In the genomic region with DNA sequence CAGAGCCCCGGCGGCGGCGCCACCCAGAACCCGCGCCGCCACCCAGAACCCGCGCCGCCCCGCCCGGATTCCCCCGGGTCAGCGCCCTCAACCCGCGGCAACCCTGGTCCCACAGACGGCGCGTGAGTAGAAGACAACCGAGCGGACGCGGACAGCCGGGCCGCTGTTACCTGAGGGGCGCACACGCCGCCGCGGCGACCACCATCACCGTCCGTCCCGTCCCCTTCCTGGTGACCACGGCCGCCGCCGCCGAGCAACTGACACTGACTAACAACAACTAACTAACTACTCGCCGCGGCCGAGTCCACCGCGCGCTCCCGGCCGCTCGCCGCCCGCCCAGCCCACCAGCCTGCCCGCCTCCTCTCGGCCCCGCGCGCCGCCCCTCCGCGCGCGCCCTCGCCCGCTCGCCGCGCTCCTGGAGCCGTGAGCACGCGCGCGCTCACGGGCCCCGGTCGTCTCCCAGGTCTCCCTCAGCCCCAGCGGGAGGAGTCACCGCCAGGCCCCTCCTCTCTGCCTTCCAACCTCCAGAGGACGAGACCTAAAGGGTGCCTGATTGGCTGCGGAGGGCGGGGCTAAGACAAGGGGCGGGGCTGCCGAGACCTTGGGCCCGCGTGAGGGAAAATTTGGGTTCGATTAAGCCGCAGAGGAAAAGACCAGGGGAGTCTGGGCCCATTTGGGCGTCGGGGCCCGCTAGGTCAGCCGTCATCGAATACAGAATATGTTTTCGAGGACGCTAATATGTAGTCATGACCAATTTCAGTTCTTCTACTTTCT, we compare ENCODE assay signal across 1 cellular context.
TF ChIP-seq lines count a peak whose summit lies in the region.

A gene with protein sequence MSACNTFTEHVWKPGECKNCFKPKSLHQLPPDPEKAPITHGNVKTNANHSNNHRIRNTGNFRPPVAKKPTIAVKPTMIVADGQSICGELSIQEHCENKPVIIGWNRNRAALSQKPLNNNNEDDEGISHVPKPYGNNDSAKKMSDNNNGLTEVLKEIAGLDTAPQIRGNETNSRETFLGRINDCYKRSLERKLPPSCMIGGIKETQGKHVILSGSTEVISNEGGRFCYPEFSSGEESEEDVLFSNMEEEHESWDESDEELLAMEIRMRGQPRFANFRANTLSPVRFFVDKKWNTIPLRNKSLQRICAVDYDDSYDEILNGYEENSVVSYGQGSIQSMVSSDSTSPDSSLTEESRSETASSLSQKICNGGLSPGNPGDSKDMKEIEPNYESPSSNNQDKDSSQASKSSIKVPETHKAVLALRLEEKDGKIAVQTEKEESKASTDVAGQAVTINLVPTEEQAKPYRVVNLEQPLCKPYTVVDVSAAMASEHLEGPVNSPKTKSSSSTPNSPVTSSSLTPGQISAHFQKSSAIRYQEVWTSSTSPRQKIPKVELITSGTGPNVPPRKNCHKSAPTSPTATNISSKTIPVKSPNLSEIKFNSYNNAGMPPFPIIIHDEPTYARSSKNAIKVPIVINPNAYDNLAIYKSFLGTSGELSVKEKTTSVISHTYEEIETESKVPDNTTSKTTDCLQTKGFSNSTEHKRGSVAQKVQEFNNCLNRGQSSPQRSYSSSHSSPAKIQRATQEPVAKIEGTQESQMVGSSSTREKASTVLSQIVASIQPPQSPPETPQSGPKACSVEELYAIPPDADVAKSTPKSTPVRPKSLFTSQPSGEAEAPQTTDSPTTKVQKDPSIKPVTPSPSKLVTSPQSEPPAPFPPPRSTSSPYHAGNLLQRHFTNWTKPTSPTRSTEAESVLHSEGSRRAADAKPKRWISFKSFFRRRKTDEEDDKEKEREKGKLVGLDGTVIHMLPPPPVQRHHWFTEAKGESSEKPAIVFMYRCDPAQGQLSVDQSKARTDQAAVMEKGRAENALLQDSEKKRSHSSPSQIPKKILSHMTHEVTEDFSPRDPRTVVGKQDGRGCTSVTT (N-terminal part only) (minus strand): TSS at position 269 of the 774 bp plus-strand sequence. CDS start 238,178 bp downstream, outside the sequence.

TF ChIP-seq in WTC11, 78 proteins besides CTCF, POLR2A, EP300 and RAD21 (continued from another document and continues in another):
- TF ChIP-seq, protein P1, sequence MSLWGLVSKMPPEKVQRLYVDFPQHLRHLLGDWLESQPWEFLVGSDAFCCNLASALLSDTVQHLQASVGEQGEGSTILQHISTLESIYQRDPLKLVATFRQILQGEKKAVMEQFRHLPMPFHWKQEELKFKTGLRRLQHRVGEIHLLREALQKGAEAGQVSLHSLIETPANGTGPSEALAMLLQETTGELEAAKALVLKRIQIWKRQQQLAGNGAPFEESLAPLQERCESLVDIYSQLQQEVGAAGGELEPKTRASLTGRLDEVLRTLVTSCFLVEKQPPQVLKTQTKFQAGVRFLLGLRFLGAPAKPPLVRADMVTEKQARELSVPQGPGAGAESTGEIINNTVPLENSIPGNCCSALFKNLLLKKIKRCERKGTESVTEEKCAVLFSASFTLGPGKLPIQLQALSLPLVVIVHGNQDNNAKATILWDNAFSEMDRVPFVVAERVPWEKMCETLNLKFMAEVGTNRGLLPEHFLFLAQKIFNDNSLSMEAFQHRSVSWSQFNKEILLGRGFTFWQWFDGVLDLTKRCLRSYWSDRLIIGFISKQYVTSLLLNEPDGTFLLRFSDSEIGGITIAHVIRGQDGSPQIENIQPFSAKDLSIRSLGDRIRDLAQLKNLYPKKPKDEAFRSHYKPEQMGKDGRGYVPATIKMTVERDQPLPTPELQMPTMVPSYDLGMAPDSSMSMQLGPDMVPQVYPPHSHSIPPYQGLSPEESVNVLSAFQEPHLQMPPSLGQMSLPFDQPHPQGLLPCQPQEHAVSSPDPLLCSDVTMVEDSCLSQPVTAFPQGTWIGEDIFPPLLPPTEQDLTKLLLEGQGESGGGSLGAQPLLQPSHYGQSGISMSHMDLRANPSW (CRISPR knock-in tag; conservative IDR thresholded peaks at IDR 0.05; ENCODE audit: low read depth): no peak
- TF ChIP-seq, protein P2, sequence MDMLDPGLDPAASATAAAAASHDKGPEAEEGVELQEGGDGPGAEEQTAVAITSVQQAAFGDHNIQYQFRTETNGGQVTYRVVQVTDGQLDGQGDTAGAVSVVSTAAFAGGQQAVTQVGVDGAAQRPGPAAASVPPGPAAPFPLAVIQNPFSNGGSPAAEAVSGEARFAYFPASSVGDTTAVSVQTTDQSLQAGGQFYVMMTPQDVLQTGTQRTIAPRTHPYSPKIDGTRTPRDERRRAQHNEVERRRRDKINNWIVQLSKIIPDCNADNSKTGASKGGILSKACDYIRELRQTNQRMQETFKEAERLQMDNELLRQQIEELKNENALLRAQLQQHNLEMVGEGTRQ (CRISPR knock-in tag; IDR thresholded peaks at IDR 0.05): no peak
- TF ChIP-seq TP53 (CRISPR knock-in tag; IDR thresholded peaks at IDR 0.05): no peak
- TF ChIP-seq TEAD1 (CRISPR knock-in tag; IDR thresholded peaks at IDR 0.05): 0 out of 2 replicates have a peak, but pooled peaks have one; percentile 27
- TF ChIP-seq, protein P3, sequence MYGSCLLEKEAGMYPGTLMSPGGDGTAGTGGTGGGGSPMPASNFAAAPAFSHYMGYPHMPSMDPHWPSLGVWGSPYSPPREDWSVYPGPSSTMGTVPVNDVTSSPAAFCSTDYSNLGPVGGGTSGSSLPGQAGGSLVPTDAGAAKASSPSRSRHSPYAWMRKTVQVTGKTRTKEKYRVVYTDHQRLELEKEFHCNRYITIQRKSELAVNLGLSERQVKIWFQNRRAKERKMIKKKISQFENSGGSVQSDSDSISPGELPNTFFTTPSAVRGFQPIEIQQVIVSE (CRISPR knock-in tag; IDR thresholded peaks at IDR 0.05; ENCODE audit: borderline replicate concordance): no peak
- no peak for TF ChIP-seq NR3C1 (CRISPR knock-in tag; conservative IDR thresholded peaks at IDR 0.05; ENCODE audit: low read depth)
- TF ChIP-seq SP1 (CRISPR knock-in tag; conservative IDR thresholded peaks at IDR 0.05): peak; percentile 58; the same call in 1 of the 2 replicates
- no peak for TF ChIP-seq GTF2I (CRISPR knock-in tag; conservative IDR thresholded peaks at IDR 0.05)
- TF ChIP-seq, protein P4, sequence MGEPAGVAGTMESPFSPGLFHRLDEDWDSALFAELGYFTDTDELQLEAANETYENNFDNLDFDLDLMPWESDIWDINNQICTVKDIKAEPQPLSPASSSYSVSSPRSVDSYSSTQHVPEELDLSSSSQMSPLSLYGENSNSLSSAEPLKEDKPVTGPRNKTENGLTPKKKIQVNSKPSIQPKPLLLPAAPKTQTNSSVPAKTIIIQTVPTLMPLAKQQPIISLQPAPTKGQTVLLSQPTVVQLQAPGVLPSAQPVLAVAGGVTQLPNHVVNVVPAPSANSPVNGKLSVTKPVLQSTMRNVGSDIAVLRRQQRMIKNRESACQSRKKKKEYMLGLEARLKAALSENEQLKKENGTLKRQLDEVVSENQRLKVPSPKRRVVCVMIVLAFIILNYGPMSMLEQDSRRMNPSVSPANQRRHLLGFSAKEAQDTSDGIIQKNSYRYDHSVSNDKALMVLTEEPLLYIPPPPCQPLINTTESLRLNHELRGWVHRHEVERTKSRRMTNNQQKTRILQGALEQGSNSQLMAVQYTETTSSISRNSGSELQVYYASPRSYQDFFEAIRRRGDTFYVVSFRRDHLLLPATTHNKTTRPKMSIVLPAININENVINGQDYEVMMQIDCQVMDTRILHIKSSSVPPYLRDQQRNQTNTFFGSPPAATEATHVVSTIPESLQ (CRISPR knock-in tag; IDR thresholded peaks at IDR 0.05): no peak
- no peak for TF ChIP-seq HMGA2 (CRISPR knock-in tag; IDR thresholded peaks at IDR 0.05)
- no peak for TF ChIP-seq JAZF1 (CRISPR knock-in tag; IDR thresholded peaks at IDR 0.05)
- TF ChIP-seq RELA (CRISPR knock-in tag; IDR thresholded peaks at IDR 0.05; ENCODE audit: borderline replicate concordance): no peak
- TF ChIP-seq, protein P5, sequence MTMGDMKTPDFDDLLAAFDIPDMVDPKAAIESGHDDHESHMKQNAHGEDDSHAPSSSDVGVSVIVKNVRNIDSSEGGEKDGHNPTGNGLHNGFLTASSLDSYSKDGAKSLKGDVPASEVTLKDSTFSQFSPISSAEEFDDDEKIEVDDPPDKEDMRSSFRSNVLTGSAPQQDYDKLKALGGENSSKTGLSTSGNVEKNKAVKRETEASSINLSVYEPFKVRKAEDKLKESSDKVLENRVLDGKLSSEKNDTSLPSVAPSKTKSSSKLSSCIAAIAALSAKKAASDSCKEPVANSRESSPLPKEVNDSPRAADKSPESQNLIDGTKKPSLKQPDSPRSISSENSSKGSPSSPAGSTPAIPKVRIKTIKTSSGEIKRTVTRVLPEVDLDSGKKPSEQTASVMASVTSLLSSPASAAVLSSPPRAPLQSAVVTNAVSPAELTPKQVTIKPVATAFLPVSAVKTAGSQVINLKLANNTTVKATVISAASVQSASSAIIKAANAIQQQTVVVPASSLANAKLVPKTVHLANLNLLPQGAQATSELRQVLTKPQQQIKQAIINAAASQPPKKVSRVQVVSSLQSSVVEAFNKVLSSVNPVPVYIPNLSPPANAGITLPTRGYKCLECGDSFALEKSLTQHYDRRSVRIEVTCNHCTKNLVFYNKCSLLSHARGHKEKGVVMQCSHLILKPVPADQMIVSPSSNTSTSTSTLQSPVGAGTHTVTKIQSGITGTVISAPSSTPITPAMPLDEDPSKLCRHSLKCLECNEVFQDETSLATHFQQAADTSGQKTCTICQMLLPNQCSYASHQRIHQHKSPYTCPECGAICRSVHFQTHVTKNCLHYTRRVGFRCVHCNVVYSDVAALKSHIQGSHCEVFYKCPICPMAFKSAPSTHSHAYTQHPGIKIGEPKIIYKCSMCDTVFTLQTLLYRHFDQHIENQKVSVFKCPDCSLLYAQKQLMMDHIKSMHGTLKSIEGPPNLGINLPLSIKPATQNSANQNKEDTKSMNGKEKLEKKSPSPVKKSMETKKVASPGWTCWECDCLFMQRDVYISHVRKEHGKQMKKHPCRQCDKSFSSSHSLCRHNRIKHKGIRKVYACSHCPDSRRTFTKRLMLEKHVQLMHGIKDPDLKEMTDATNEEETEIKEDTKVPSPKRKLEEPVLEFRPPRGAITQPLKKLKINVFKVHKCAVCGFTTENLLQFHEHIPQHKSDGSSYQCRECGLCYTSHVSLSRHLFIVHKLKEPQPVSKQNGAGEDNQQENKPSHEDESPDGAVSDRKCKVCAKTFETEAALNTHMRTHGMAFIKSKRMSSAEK (CRISPR knock-in tag; IDR thresholded peaks at IDR 0.05; ENCODE audit: borderline replicate concordance): no peak
- peak; percentile 62; the same call in 1 of the 2 replicates for TF ChIP-seq KAT7 (CRISPR knock-in tag; IDR thresholded peaks at IDR 0.05; ENCODE audit: borderline replicate concordance)
- TF ChIP-seq, protein P6, sequence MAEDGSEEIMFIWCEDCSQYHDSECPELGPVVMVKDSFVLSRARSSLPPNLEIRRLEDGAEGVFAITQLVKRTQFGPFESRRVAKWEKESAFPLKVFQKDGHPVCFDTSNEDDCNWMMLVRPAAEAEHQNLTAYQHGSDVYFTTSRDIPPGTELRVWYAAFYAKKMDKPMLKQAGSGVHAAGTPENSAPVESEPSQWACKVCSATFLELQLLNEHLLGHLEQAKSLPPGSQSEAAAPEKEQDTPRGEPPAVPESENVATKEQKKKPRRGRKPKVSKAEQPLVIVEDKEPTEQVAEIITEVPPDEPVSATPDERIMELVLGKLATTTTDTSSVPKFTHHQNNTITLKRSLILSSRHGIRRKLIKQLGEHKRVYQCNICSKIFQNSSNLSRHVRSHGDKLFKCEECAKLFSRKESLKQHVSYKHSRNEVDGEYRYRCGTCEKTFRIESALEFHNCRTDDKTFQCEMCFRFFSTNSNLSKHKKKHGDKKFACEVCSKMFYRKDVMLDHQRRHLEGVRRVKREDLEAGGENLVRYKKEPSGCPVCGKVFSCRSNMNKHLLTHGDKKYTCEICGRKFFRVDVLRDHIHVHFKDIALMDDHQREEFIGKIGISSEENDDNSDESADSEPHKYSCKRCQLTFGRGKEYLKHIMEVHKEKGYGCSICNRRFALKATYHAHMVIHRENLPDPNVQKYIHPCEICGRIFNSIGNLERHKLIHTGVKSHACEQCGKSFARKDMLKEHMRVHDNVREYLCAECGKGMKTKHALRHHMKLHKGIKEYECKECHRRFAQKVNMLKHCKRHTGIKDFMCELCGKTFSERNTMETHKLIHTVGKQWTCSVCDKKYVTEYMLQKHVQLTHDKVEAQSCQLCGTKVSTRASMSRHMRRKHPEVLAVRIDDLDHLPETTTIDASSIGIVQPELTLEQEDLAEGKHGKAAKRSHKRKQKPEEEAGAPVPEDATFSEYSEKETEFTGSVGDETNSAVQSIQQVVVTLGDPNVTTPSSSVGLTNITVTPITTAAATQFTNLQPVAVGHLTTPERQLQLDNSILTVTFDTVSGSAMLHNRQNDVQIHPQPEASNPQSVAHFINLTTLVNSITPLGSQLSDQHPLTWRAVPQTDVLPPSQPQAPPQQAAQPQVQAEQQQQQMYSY (CRISPR knock-in tag; IDR thresholded peaks at IDR 0.05): no peak
- TF ChIP-seq FOXK1 (CRISPR knock-in tag; IDR thresholded peaks at IDR 0.05): peak; percentile 22; the same call in 1 of the 2 replicates
- TF ChIP-seq ZNF263 (CRISPR knock-in tag; IDR thresholded peaks at IDR 0.05; ENCODE audit: low read depth): no peak
- TF ChIP-seq, protein P7, sequence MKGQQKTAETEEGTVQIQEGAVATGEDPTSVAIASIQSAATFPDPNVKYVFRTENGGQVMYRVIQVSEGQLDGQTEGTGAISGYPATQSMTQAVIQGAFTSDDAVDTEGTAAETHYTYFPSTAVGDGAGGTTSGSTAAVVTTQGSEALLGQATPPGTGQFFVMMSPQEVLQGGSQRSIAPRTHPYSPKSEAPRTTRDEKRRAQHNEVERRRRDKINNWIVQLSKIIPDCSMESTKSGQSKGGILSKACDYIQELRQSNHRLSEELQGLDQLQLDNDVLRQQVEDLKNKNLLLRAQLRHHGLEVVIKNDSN (CRISPR knock-in tag; IDR thresholded peaks at IDR 0.05): no peak
- TF ChIP-seq, protein P8, sequence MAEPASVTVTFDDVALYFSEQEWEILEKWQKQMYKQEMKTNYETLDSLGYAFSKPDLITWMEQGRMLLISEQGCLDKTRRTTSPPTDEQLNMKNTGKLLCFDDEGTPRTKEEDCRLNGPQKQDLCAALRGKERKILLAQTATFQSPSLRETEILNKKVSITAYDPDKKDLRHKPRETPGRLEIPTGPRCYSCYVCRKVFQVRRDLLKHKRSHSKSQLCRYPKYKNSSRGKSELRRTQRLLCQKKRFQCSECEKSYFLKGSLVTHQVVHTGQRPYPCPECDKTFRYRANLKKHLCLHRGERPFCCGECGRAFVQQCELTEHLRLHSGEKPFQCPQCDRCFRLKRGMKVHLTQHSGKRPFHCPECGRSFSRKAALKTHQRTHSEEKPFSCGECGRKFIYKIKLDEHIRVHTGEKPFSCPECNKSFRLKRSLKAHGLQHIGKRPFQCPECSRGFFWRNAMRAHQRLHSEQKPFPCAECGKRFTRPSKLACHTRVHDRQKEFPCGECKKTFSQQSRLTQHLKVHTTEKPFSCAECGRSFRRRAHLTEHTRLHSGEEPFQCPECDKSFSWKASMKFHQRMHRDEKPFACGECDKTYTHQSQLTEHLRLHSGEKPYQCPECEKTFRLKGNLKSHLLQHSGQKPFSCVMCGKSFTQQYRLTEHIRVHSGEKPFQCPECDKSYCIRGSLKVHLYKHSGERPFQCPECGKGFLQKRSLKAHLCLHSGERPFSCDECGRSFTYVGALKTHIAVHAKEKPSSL (CRISPR knock-in tag; conservative IDR thresholded peaks at IDR 0.05): no peak
- no peak for TF ChIP-seq TEAD4 (CRISPR knock-in tag; IDR thresholded peaks at IDR 0.05)
- peak; percentile 25; the same call in 1 of the 2 replicates for TF ChIP-seq FOXP1 (CRISPR knock-in tag; IDR thresholded peaks at IDR 0.05; ENCODE audit: borderline replicate concordance)
- no peak for TF ChIP-seq FOXJ3 (CRISPR knock-in tag; IDR thresholded peaks at IDR 0.05; ENCODE audit: borderline replicate concordance)
